ENCODE assay signal across 32 cellular contexts in the genomic region with DNA sequence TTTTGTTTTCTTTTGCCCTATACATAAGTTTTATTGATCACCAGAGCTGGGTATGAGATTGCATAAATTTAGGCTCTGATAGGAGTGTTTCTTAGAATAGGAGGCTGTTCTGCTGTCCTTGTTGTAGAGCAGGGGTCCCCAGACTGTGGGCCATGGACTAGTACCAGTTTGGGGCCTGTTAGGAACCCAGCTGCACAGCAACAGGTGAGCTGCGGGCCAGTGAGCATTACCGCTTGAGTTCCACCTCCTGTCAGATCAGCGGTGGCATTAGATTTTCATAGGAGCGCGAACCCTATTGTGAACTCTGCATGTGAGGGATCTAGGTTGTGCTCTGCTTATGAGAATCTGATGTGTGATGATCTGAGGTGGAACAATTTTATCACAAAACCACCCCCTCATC.
"Had no signal": no experiment of that assay in that cellular context is flagged by ENCODE, and none has a peak within 500 bp of the region (broad histone marks: within the 10 kb centered on the region; RNA-seq: fewer than 3 reads in every experiment).

No MANE protein-coding gene starts in this region.

- FAIRE-seq: TTC549 had no signal

- H3K27ac Mint-ChIP-seq: activated CD4-positive, alpha-beta memory T cell treated with anti-CD3 and anti-CD28 coated beads, Interleukin-2, amount 10 ng/mL, durations not matched to agents 7 days and 5 days; activated CD8-positive, alpha-beta memory T cell treated with anti-CD3 and anti-CD28 coated beads, Interleukin-2, amount 10 ng/mL, durations not matched to agents 7 days and 5 days; activated naive CD8-positive, alpha-beta T cell treated with anti-CD3 and anti-CD28 coated beads, Interleukin-2, amount 10 ng/mL, durations not matched to agents 7 days and 5 days; activated T-helper 2 cell treated with anti-CD3 and anti-CD28 coated beads, Interferon-gamma antibody, Interleukin-2, Interleukin-4, amounts not matched to agents 10 μg/mL and 5 μg/mL and 100 μg/mL, durations not matched to agents 14 hours and 24 hours and 36 hours; T-helper 1 cell treated with Interleukin-12 subunit alpha and Interleukin-12 subunit beta and Interleukin-4 antibody, amounts not matched to agents 30 μg/mL and 1 μg/mL, for 36 hours; T-helper 2 cell treated with Interferon-gamma antibody and Interleukin-4, amounts not matched to agents 5 μg/mL and 100 μg/mL, for 36 hours had no signal

- H3K36me3 ChIP-seq: ascending aorta, cardiac muscle cell, SJCRH30 had no signal

- H3K4me3 ChIP-seq: ascending aorta, cardiac muscle cell, SJCRH30, SK-N-MC had no signal

- H3K9me3 ChIP-seq: ascending aorta, SJCRH30 had no signal

- H3K4me3 Mint-ChIP-seq: activated B cell treated with CpG ODN at 0.5 μM for 24 hours; activated CD4-positive, alpha-beta memory T cell treated with anti-CD3 and anti-CD28 coated beads, Interleukin-2, amount 10 ng/mL, durations not matched to agents 7 days and 5 days; activated CD8-positive, alpha-beta memory T cell treated with anti-CD3 and anti-CD28 coated beads, Interleukin-2, amount 10 ng/mL, durations not matched to agents 7 days and 5 days; activated naive CD8-positive, alpha-beta T cell treated with anti-CD3 and anti-CD28 coated beads, Interleukin-2, amount 10 ng/mL, durations not matched to agents 7 days and 5 days; central memory CD8-positive, alpha-beta T cell; T-helper 1 cell treated with Interleukin-12 subunit alpha and Interleukin-12 subunit beta and Interleukin-4 antibody, amounts not matched to agents 30 μg/mL and 1 μg/mL, for 36 hours; T-helper 2 cell treated with Interferon-gamma antibody and Interleukin-4, amounts not matched to agents 5 μg/mL and 100 μg/mL, for 36 hours had no signal

- ATAC-seq: activated CD8-positive, alpha-beta memory T cell treated with anti-CD3 and anti-CD28 coated beads, Interleukin-2, amount 10 ng/mL, durations not matched to agents 7 days and 5 days; Panc1 had no signal

- H3K9me3 Mint-ChIP-seq: activated B cell treated with CpG ODN at 0.5 μM for 24 hours; activated CD4-positive, alpha-beta memory T cell treated with anti-CD3 and anti-CD28 coated beads, Interleukin-2, amount 10 ng/mL, durations not matched to agents 7 days and 5 days; activated T-helper 2 cell treated with anti-CD3 and anti-CD28 coated beads, Interferon-gamma antibody, Interleukin-2, Interleukin-4, amounts not matched to agents 10 μg/mL and 5 μg/mL and 100 μg/mL, durations not matched to agents 14 hours and 24 hours and 36 hours; central memory CD8-positive, alpha-beta T cell; T-helper 1 cell treated with Interleukin-12 subunit alpha and Interleukin-12 subunit beta and Interleukin-4 antibody, amounts not matched to agents 30 μg/mL and 1 μg/mL, for 36 hours; T-helper 2 cell treated with Interferon-gamma antibody and Interleukin-4, amounts not matched to agents 5 μg/mL and 100 μg/mL, for 36 hours had no signal

- H3K27me3 Mint-ChIP-seq: activated B cell treated with CpG ODN at 0.5 μM for 24 hours; activated CD4-positive, alpha-beta memory T cell treated with anti-CD3 and anti-CD28 coated beads, Interleukin-2, amount 10 ng/mL, durations not matched to agents 7 days and 5 days; activated CD8-positive, alpha-beta memory T cell treated with anti-CD3 and anti-CD28 coated beads, Interleukin-2, amount 10 ng/mL, durations not matched to agents 7 days and 5 days; activated naive CD8-positive, alpha-beta T cell treated with anti-CD3 and anti-CD28 coated beads, Interleukin-2, amount 10 ng/mL, durations not matched to agents 7 days and 5 days; central memory CD8-positive, alpha-beta T cell had no signal

- H3K4me1 ChIP-seq: SJCRH30 had no signal

- H3K27ac ChIP-seq: ascending aorta, KMS-11, SJCRH30, SK-N-MC, VCaP had no signal

- H3K4me2 ChIP-seq: KMS-11 had no signal

- DNase-seq: activated B cell treated with CpG ODN at 0.5 μM for 24 hours; activated CD4-positive, alpha-beta memory T cell treated with anti-CD3 and anti-CD28 coated beads, Interleukin-2, amount 10 ng/mL, durations not matched to agents 7 days and 5 days; activated CD4-positive, alpha-beta T cell treated with anti-CD3 and anti-CD28 coated beads for 1 hour; activated CD4-positive, alpha-beta T cell treated with anti-CD3 and anti-CD28 coated beads for 48 hours; activated CD8-positive, alpha-beta memory T cell treated with anti-CD3 and anti-CD28 coated beads for 24 hours; activated CD8-positive, alpha-beta memory T cell treated with anti-CD3 and anti-CD28 coated beads, Interleukin-2, amount 10 ng/mL, durations not matched to agents 7 days and 5 days; activated CD8-positive, alpha-beta memory T cell treated with anti-CD3 and anti-CD28 coated beads, Interleukin-2, amount 50 U/mL, for 48 hours; activated gamma-delta T cell; activated naive CD4-positive, alpha-beta T cell treated with anti-CD3 and anti-CD28 coated beads, Interleukin-2, amount 50 U/mL, for 16 hours; activated naive CD8-positive, alpha-beta T cell treated with anti-CD3 and anti-CD28 coated beads, Interleukin-2, amount 10 ng/mL, durations not matched to agents 7 days and 5 days; amygdala; MM.1S; MV-4-11; NCI-H1092; NCI-H1436 treated with DMSO at 0.1 percent for 48 hours; NCI-H1694 treated with DMSO at 0.1 percent for 48 hours; NCI-H2029; NCI-H345; NCI-H524 treated with DMSO at 0.1 percent for 48 hours; SHP77; SJCRH30 had no signal

- H3K9ac ChIP-seq: KMS-11 had no signal

- H3K27me3 ChIP-seq: ascending aorta, cardiac muscle cell, SJCRH30 had no signal
